Comparison of ENCODE assay signal across 1 cellular context in the genomic region with DNA sequence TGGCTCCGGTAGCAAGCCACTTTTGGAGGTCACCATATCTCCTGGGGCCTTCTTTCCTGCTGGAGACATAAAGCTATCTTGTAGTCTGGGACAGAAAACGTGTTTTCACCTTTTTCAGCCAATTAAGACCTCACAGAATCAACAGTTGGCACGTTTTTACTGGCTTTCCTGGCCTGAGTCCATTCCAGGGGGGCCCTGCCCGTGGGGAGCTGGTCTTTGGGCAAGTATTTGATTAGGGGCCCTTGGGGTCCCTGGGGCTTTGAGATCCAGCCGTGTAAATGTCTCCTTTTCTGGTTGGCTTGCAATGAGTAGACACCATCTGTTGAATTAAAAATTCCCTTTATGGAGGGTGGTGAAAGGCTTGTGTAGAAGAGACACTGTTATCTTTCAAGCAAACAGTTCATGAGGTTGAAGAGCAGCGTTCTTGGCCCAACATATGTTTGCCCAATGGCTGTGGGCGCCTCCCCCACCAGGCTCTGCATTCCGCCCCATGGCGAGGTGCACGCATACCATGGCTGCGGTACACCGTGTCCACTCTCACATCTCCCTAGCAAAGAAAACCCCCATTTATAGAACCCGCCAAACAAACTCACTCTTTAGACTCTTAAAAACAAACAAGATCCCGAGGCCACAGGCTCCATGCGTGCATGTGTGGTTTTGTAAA.
TF ChIP-seq lines count a peak whose summit lies in the region.

No MANE protein-coding gene starts in this region.

TF ChIP-seq in HepG2, 621 proteins besides CTCF, POLR2A, EP300 and RAD21 (continued from another document and continues in another):
- TF ChIP-seq ATF2 (CRISPR knock-in tag; IDR thresholded peaks at IDR 0.05) (peak; percentile 78), REPIN1 (CRISPR knock-in tag; IDR thresholded peaks at IDR 0.05; ENCODE audit: borderline replicate concordance, low read depth) (peak; percentile 67; the same call in 1 of the 2 replicates), ZNF549 (CRISPR knock-in tag; IDR thresholded peaks at IDR 0.05) (no peak), MTF2 (CRISPR knock-in tag; IDR thresholded peaks at IDR 0.05; ENCODE audit: borderline replicate concordance) (no peak), FOXO1 (CRISPR knock-in tag; IDR thresholded peaks at IDR 0.05) (peak; percentile 95), BRCA1 (CRISPR knock-in tag; IDR thresholded peaks at IDR 0.05) (peak; percentile 73; the same call in 1 of the 2 replicates), CBX1 (IDR thresholded peaks at IDR 0.05; ENCODE audit: low read depth) (peak; percentile 92), ZNF431 (CRISPR knock-in tag; IDR thresholded peaks at IDR 0.05; ENCODE audit: borderline replicate concordance, low read depth) (peak; percentile 93), SYNCRIP (IDR thresholded peaks at IDR 0.05; ENCODE audit: insufficient read depth, low read depth, low read length) (no peak), SOX13 (IDR thresholded peaks at IDR 0.05) (peak; percentile 74), SOX13 (CRISPR knock-in tag; conservative IDR thresholded peaks at IDR 0.05 in 1 of 2, IDR thresholded peaks at IDR 0.05 in 1 of 2) (peak in 1 of 2 experiments; percentile 87; a peak in 2 of 4 replicates), HNRNPL (IDR thresholded peaks at IDR 0.05; ENCODE audit: low read depth, low read length) (0 out of 2 replicates have a peak, but pooled peaks have one; percentile 53), ZNF234 (CRISPR knock-in tag; conservative IDR thresholded peaks at IDR 0.05) (no peak), ZNF563 (CRISPR knock-in tag; IDR thresholded peaks at IDR 0.05) (peak; percentile 65; the same call in 1 of the 2 replicates), ZNF343 (CRISPR knock-in tag; IDR thresholded peaks at IDR 0.05) (no peak), ZBTB8A (CRISPR knock-in tag; IDR thresholded peaks at IDR 0.05; ENCODE audit: borderline replicate concordance, low read depth) (no peak), ZZZ3 (CRISPR knock-in tag; IDR thresholded peaks at IDR 0.05; ENCODE audit: borderline replicate concordance) (no peak), CENPT (CRISPR knock-in tag; IDR thresholded peaks at IDR 0.05; ENCODE audit: low read depth) (no peak), NCOA5 (CRISPR knock-in tag; IDR thresholded peaks at IDR 0.05) (no peak), ZNF326 (CRISPR knock-in tag; IDR thresholded peaks at IDR 0.05; ENCODE audit: borderline replicate concordance) (no peak), ZFP82 (CRISPR knock-in tag; IDR thresholded peaks at IDR 0.05; ENCODE audit: borderline replicate concordance) (peak; percentile 37; the same call in 1 of the 2 replicates), ZSCAN9 (CRISPR knock-in tag; IDR thresholded peaks at IDR 0.05; ENCODE audit: borderline replicate concordance) (no peak; the same call in 1 of the 2 replicates), ZFY (CRISPR knock-in tag; IDR thresholded peaks at IDR 0.05) (peak; percentile 61), GTF2F1 (IDR thresholded peaks at IDR 0.05; ENCODE audit: low read length) (no peak), ZHX2 (IDR thresholded peaks at IDR 0.05; ENCODE audit: low read depth) (0 out of 2 replicates have a peak, but pooled peaks have one; percentile 42), ZHX2 (CRISPR knock-in tag; IDR thresholded peaks at IDR 0.05; ENCODE audit: borderline replicate concordance) (no peak), ZNF160 (CRISPR knock-in tag; IDR thresholded peaks at IDR 0.05) (no peak), RBM39 (IDR thresholded peaks at IDR 0.05; ENCODE audit: low read depth, low read length, poor library complexity, severe bottlenecking) (no peak), ZNF10 (CRISPR knock-in tag; IDR thresholded peaks at IDR 0.05; ENCODE audit: borderline replicate concordance, low read depth) (no peak), SIX1 (CRISPR knock-in tag; IDR thresholded peaks at IDR 0.05; ENCODE audit: borderline replicate concordance) (peak; percentile 43; the same call in 1 of the 2 replicates), FLYWCH1 (CRISPR knock-in tag; IDR thresholded peaks at IDR 0.05) (no peak), ZNF382 (CRISPR knock-in tag; IDR thresholded peaks at IDR 0.05; ENCODE audit: borderline replicate concordance) (no peak), MBNL3 (CRISPR knock-in tag; conservative IDR thresholded peaks at IDR 0.05) (no peak), MYNN (CRISPR knock-in tag; IDR thresholded peaks at IDR 0.05; ENCODE audit: low read depth) (no peak), ZBTB40 (IDR thresholded peaks at IDR 0.05) (no peak), ZBTB40 (CRISPR knock-in tag; IDR thresholded peaks at IDR 0.05) (peak; percentile 54; the same call in 1 of the 2 replicates), RAD51 (IDR thresholded peaks at IDR 0.05; ENCODE audit: borderline replicate concordance) (no peak)
- TF ChIP-seq, protein P1, sequence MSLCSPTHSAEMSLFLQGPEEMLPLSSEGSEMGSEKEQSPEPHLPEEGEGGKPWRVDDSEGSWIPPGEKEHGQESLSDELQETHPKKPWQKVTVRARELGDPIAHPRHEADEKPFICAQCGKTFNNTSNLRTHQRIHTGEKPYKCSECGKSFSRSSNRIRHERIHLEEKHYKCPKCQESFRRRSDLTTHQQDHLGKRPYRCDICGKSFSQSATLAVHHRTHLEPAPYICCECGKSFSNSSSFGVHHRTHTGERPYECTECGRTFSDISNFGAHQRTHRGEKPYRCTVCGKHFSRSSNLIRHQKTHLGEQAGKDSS (CRISPR knock-in tag; IDR thresholded peaks at IDR 0.05; ENCODE audit: borderline replicate concordance, low read depth) = no peak
- TF ChIP-seq, protein P2, sequence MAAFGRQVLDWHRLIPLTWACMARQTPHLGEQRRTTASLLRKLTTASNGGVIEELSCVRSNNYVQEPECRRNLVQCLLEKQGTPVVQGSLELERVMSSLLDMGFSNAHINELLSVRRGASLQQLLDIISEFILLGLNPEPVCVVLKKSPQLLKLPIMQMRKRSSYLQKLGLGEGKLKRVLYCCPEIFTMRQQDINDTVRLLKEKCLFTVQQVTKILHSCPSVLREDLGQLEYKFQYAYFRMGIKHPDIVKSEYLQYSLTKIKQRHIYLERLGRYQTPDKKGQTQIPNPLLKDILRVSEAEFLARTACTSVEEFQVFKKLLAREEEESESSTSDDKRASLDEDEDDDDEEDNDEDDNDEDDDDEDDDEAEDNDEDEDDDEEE (CRISPR knock-in tag; IDR thresholded peaks at IDR 0.05) = peak; percentile 55; the same call in 1 of the 2 replicates
- TF ChIP-seq, protein P3, sequence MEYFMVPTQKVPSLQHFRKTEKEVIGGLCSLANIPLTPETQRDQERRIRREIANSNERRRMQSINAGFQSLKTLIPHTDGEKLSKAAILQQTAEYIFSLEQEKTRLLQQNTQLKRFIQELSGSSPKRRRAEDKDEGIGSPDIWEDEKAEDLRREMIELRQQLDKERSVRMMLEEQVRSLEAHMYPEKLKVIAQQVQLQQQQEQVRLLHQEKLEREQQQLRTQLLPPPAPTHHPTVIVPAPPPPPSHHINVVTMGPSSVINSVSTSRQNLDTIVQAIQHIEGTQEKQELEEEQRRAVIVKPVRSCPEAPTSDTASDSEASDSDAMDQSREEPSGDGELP (IDR thresholded peaks at IDR 0.05; ENCODE audit: borderline replicate concordance, low read depth) = peak; percentile 87; the same call in 1 of the 2 replicates
